14 cellular contexts compared by ENCODE assay signal in genomic region chr3:155714295-155714718, GRCh38. TPM values are rescaled to one million over a fixed set of nuclear protein-coding genes. Genes with fewer than 3 reads are reported as not detected.
DNase-seq lines count a peak whose midpoint lies in the region; ATAC-seq and TF ChIP-seq lines count a peak whose summit lies in the region.
"Had no signal": no experiment of that assay in that cellular context is flagged by ENCODE, and none has a peak within 500 bp of the region (broad histone marks: within the 10 kb centered on the region; RNA-seq: fewer than 3 reads in every experiment).

No MANE protein-coding gene starts in this region.

- no TSS peak for BruUV-seq in Caco-2 (replicated peaks; lab: Mats Ljungman, UMichigan)

- no peak overlapping the region for H2AFZ ChIP-seq in OCI-LY3 (ENCODE audit: low read depth, low read length)
- H2AFZ ChIP-seq: PC-9 had no signal

- ATAC-seq in left colon (peak; percentile 75), upper lobe of right lung (no peak)
- no peak for ATAC-seq in activated naive CD8-positive, alpha-beta T cell treated with anti-CD3 and anti-CD28 coated beads, Interleukin-2, amount 50 U/mL, for 24 hours
- ATAC-seq: gastrocnemius medialis had no signal

- peak overlapping the region; percentile 37 for H3K4me2 ChIP-seq in OCI-LY3 (ENCODE audit: low read length)
- H3K4me2 ChIP-seq: PC-9 had no signal

- H3K36me3 ChIP-seq in Caco-2 (ENCODE audit: control insufficient read depth, insufficient read depth, low read length) (no peaks in the 10 kb centered on the region; the same call in 1 of the 2 replicates), OCI-LY3 (replicated peaks; ENCODE audit: low read depth, low read length) (no peaks in the 10 kb centered on the region), upper lobe of right lung (no peaks in the 10 kb centered on the region)
- H3K36me3 ChIP-seq: gastrocnemius medialis had no signal

- H3K4me3 ChIP-seq in Caco-2 (ENCODE audit: low read depth, low read length), result no peak overlapping the region
- H3K4me3 ChIP-seq in OCI-LY3 (ENCODE audit: low read length), result no peak overlapping the region; the same call in 1 of the 2 replicates
- H3K4me3 ChIP-seq in upper lobe of right lung, result no peak overlapping the region
- H3K4me3 ChIP-seq: gastrocnemius medialis, PC-9 had no signal

- POLR2A ChIA-PET in Caco-2 (lab: Charles Lee), result interaction anchor here (1.3 kb wide), 1 partner anchor 24 kb away, joined by 5 read pairs; no protein-coding TSS in a partner anchor

- CTCF ChIA-PET in Caco-2 (lab: Charles Lee), result interaction anchor here (0.6 to 1.7 kb wide), 8 partner anchors 8 to 155 kb away, joined by 3 to 13 read pairs (median 4); partner anchors contain the start of genes C3orf33 and SLC33A1

- no peak overlapping the region for H3K4me3 Mint-ChIP-seq in Caco-2 (ENCODE audit: unreplicated experiment)
- no peak overlapping the region for H3K4me3 Mint-ChIP-seq in activated naive CD8-positive, alpha-beta T cell treated with anti-CD3 and anti-CD28 coated beads, Interleukin-2, amount 50 U/mL, for 24 hours
- H3K4me3 Mint-ChIP-seq: activated naive CD8-positive, alpha-beta T cell had no signal

- H3K4me1 ChIP-seq in Caco-2 (peaks cover 16% of the 10 kb centered on the region; the same call in 1 of the 2 replicates), OCI-LY3 (ENCODE audit: low read length) (peaks cover 29% of the 10 kb centered on the region), upper lobe of right lung (no peaks in the 10 kb centered on the region)
- H3K4me1 ChIP-seq: gastrocnemius medialis had no signal

- DNase-seq in Caco-2, result peak; percentile 81
- peak; percentile 32 for DNase-seq in HuH-7.5 (ENCODE audit: low spot score)
- peak in 1 of 2 donors; percentile 26 for DNase-seq in left colon
- DNase-seq in activated naive CD8-positive, alpha-beta T cell treated with anti-CD3 and anti-CD28 coated beads, Interleukin-2, amount 50 U/mL, for 24 hours, result no peak
- DNase-seq in activated gamma-delta T cell treated with Interleukin-2 at 50 U/mL for 16 hours, result no peak
- no peak for DNase-seq in GM19238 (ENCODE audit: insufficient read length, low spot score)
- DNase-seq in upper lobe of right lung, result no peak
- DNase-seq: activated CD8-positive, alpha-beta memory T cell treated with anti-CD3 and anti-CD28 coated beads, Interleukin-2, amount 50 U/mL, for 48 hours; gastrocnemius medialis; NCI-H1436; PC-9; SW 1271 had no signal

- peaks cover 9% of the 10 kb centered on the region for H3K4me1 Mint-ChIP-seq in Caco-2 (ENCODE audit: low read depth, unreplicated experiment)
- no peaks in the 10 kb centered on the region for H3K4me1 Mint-ChIP-seq in activated naive CD8-positive, alpha-beta T cell treated with anti-CD3 and anti-CD28 coated beads, Interleukin-2, amount 50 U/mL, for 24 hours

- no peak overlapping the region for H3K9ac ChIP-seq in OCI-LY3 (ENCODE audit: low read length)

- no peaks in the 10 kb centered on the region for H3K79me2 ChIP-seq in OCI-LY3 (ENCODE audit: low read length)

- no peak overlapping the region for H3K27ac ChIP-seq in OCI-LY3 (ENCODE audit: low read length)
- no peak overlapping the region for H3K27ac ChIP-seq in upper lobe of right lung
- H3K27ac ChIP-seq: gastrocnemius medialis, PC-9 had no signal

- intact Hi-C loops in Caco-2 (cut with micrococcal nuclease; ENCODE audit: unreplicated experiment) (loop anchor here (1.0 kb wide), 2 partner anchors 24 to 30 kb away; no protein-coding TSS in a partner anchor), left colon (cut with DNase I, micrococcal nuclease) (no loop called here), upper lobe of right lung (cut with DNase I) (no loop called here)

- TF ChIP-seq CTCF in Caco-2 (IDR thresholded peaks at IDR 0.05; ENCODE audit: insufficient read depth in 1 of 2, low read depth in 1 of 2, low read length in 1 of 2, severe bottlenecking in 1 of 2, unreplicated experiment in 1 of 2) (peak in 1 of 2 experiments; percentile 38), OCI-LY3 (IDR thresholded peaks at IDR 0.05; ENCODE audit: low read depth, low read length) (no peak), upper lobe of right lung (IDR thresholded peaks at IDR 0.05) (no peak)

- no peak overlapping the region for H3K27ac Mint-ChIP-seq in Caco-2 (ENCODE audit: unreplicated experiment)
- H3K27ac Mint-ChIP-seq in activated naive CD8-positive, alpha-beta T cell treated with anti-CD3 and anti-CD28 coated beads, Interleukin-2, amount 50 U/mL, for 24 hours, result no peak overlapping the region
- H3K27ac Mint-ChIP-seq: activated naive CD8-positive, alpha-beta T cell had no signal

- peaks cover 12% of the 10 kb centered on the region for H3K9me3 Mint-ChIP-seq in Caco-2 (ENCODE audit: unreplicated experiment)
- H3K9me3 Mint-ChIP-seq in activated naive CD8-positive, alpha-beta T cell treated with anti-CD3 and anti-CD28 coated beads, Interleukin-2, amount 50 U/mL, for 24 hours, result peaks cover 4% of the 10 kb centered on the region

- no peaks in the 10 kb centered on the region for H3K9me3 ChIP-seq in Caco-2
- no peaks in the 10 kb centered on the region for H3K9me3 ChIP-seq in OCI-LY3 (ENCODE audit: insufficient read depth, low read length)
- H3K9me3 ChIP-seq in upper lobe of right lung, result no peaks in the 10 kb centered on the region
- H3K9me3 ChIP-seq: gastrocnemius medialis had no signal

- H3K27me3 Mint-ChIP-seq in Caco-2 (ENCODE audit: insufficient read depth, unreplicated experiment), result no peaks in the 10 kb centered on the region
- H3K27me3 Mint-ChIP-seq in activated naive CD8-positive, alpha-beta T cell treated with anti-CD3 and anti-CD28 coated beads, Interleukin-2, amount 50 U/mL, for 24 hours, result no peaks in the 10 kb centered on the region
- H3K27me3 Mint-ChIP-seq: activated naive CD8-positive, alpha-beta T cell had no signal

- no peaks in the 10 kb centered on the region for H3K36me3 Mint-ChIP-seq in Caco-2 (ENCODE audit: insufficient read depth, unreplicated experiment)
- H3K36me3 Mint-ChIP-seq in activated naive CD8-positive, alpha-beta T cell treated with anti-CD3 and anti-CD28 coated beads, Interleukin-2, amount 50 U/mL, for 24 hours (ENCODE audit: low read depth), result no peaks in the 10 kb centered on the region

- no peaks in the 10 kb centered on the region for H3K27me3 ChIP-seq in Caco-2 (replicated peaks; ENCODE audit: control insufficient read depth, insufficient read depth, low read length)
- H3K27me3 ChIP-seq in OCI-LY3 (ENCODE audit: low read depth, low read length), result peaks cover 7% of the 10 kb centered on the region; the same call in 1 of the 2 replicates
- H3K27me3 ChIP-seq in upper lobe of right lung, result no peaks in the 10 kb centered on the region
- H3K27me3 ChIP-seq: gastrocnemius medialis had no signal

- H4K20me1 ChIP-seq in OCI-LY3 (ENCODE audit: insufficient read depth, low read length), result no peaks in the 10 kb centered on the region

RNA-seq across cellular contexts. Expression of gene PLCH1, which starts 30.6 kb away (rescaled TPM):
- total RNA-seq in Caco-2 (2022), result 2.8 and 3.1 TPM in 2 replicates
- total RNA-seq in left colon, result 1 to 10 TPM; 7.1 to 8.5 TPM
- 12.1 TPM for total RNA-seq in upper lobe of right lung

Comparison
In these comparisons a context has a peak if more than half of its experiments do, and no peak if none do; other contexts are left out.
1. DNase-seq: peak in Caco-2 (2 of 2) and HuH-7.5 (single experiment); none in activated naive CD8-positive, alpha-beta T cell treated with anti-CD3 and anti-CD28 coated beads, Interleukin-2, amount 50 U/mL, for 24 hours (single experiment), activated gamma-delta T cell treated with Interleukin-2 at 50 U/mL for 16 hours (single experiment), GM19238 (single experiment) and upper lobe of right lung (single experiment).